In genomic region chr3:178289544-178290160, GRCh38 we compare ENCODE assay signal across 16 cellular contexts.
DNase-seq lines count a peak whose midpoint lies in the region; ATAC-seq and TF ChIP-seq lines count a peak whose summit lies in the region.
"Had no signal": no experiment of that assay in that cellular context is flagged by ENCODE, and none has a peak within 500 bp of the region (broad histone marks: within the 10 kb centered on the region; RNA-seq: fewer than 3 reads in every experiment).

No MANE protein-coding gene starts in this region.

- H3K9me3 Mint-ChIP-seq in mesothelial cell of epicardium = peaks cover 24% of the 10 kb centered on the region
- peaks cover 11% of the 10 kb centered on the region for H3K9me3 Mint-ChIP-seq in activated T-cell treated with anti-CD3 and anti-CD28 coated beads, Interleukin-2, amount 50 U/mL, for 24 hours

- DNase-seq in AG08395 (ENCODE audit: low spot score) = peak; percentile 28
- DNase-seq in dermis microvascular lymphatic vessel endothelial cell (ENCODE audit: low read depth in 2 of 2) = peak; percentile 37 to 80
- no peak for DNase-seq in mesothelial cell of epicardium (ENCODE audit: low spot score in 2 of 2, unreplicated experiment in 2 of 2)
- no peak for DNase-seq in NCI-H1930 (lab: John Stamatoyannopoulos, UW)
- no peak for DNase-seq in NCI-H146 treated with DMSO at 0.1 percent for 48 hours (lab: John Stamatoyannopoulos, UW; ENCODE audit: unreplicated experiment)
- no peak for DNase-seq in UCSD-AML1 (lab: John Stamatoyannopoulos, UW; ENCODE audit: unreplicated experiment)
- no peak for DNase-seq in activated T-cell treated with anti-CD3 and anti-CD28 coated beads, Interleukin-2, amount 50 U/mL, for 24 hours
- DNase-seq: ACHN; activated T-cell treated with anti-CD3 and anti-CD28 coated beads, Interleukin-2, amount 50 U/mL, for 1 hour; amygdala; head of caudate nucleus; Karpas-422; NCI-H2171; T-helper 1 cell; thyroid gland had no signal

- no peaks in the 10 kb centered on the region for H3K27me3 Mint-ChIP-seq in mesothelial cell of epicardium (ENCODE audit: low read depth)
- no peaks in the 10 kb centered on the region for H3K27me3 Mint-ChIP-seq in activated T-cell treated with anti-CD3 and anti-CD28 coated beads, Interleukin-2, amount 50 U/mL, for 24 hours

- H3K4me3 Mint-ChIP-seq in mesothelial cell of epicardium = no peak overlapping the region
- no peak overlapping the region for H3K4me3 Mint-ChIP-seq in activated T-cell treated with anti-CD3 and anti-CD28 coated beads, Interleukin-2, amount 50 U/mL, for 24 hours

- peak; percentile 46 for ATAC-seq in HG03432 (IDR thresholded peaks at IDR 0.05; ENCODE audit: unreplicated experiment)

- H3K4me1 Mint-ChIP-seq in mesothelial cell of epicardium = peaks cover 21% of the 10 kb centered on the region
- H3K4me1 Mint-ChIP-seq in activated T-cell treated with anti-CD3 and anti-CD28 coated beads, Interleukin-2, amount 50 U/mL, for 24 hours (ENCODE audit: low read depth) = no peaks in the 10 kb centered on the region

- peak overlapping the region; percentile 14 for H3K27ac Mint-ChIP-seq in mesothelial cell of epicardium
- H3K27ac Mint-ChIP-seq in activated T-cell treated with anti-CD3 and anti-CD28 coated beads, Interleukin-2, amount 50 U/mL, for 24 hours = no peak overlapping the region

- TF ChIP-seq CTCF in mesothelial cell of epicardium (IDR thresholded peaks at IDR 0.05; ENCODE audit: unreplicated experiment) = no peak

- H3K36me3 Mint-ChIP-seq in mesothelial cell of epicardium = peaks cover 4% of the 10 kb centered on the region
- no peaks in the 10 kb centered on the region for H3K36me3 Mint-ChIP-seq in activated T-cell treated with anti-CD3 and anti-CD28 coated beads, Interleukin-2, amount 50 U/mL, for 24 hours (ENCODE audit: low read depth)

Comparison
In these comparisons a context has a peak if more than half of its experiments do, and no peak if none do; other contexts are left out.
1. DNase-seq: peak in AG08395 (single experiment) and dermis microvascular lymphatic vessel endothelial cell (2 of 2); none in mesothelial cell of epicardium (0 of 2), NCI-H1930 (0 of 2), NCI-H146 treated with DMSO at 0.1 percent for 48 hours (single experiment), UCSD-AML1 (single experiment) and activated T-cell treated with anti-CD3 and anti-CD28 coated beads, Interleukin-2, amount 50 U/mL, for 24 hours (single experiment).